8 cellular contexts compared by ENCODE assay signal in genomic region chr6:156781882-156782631, GRCh38. TPM values are rescaled to one million over a fixed set of nuclear protein-coding genes. Genes with fewer than 3 reads are reported as not detected.
DNase-seq lines count a peak whose midpoint lies in the region; ATAC-seq and TF ChIP-seq lines count a peak whose summit lies in the region.

No MANE protein-coding gene starts in this region.

- H2AFZ ChIP-seq in DND-41 (ENCODE audit: low read depth, low read length), result no peak overlapping the region
- H2AFZ ChIP-seq in osteoblast (ENCODE audit: low read length), result no peak overlapping the region

- DNase-seq in DND-41 (no peak), NCI-H1694 (lab: John Stamatoyannopoulos, UW) (peak; percentile 26), coronary artery (ENCODE audit: low spot score) (no peak), osteoblast (ENCODE audit: insufficient read length, low spot score, missing footprints) (no peak), GM10266 (ENCODE audit: extremely low spot score) (no peak), cerebellar cortex (ENCODE audit: low spot score) (no peak)

- H3K4me2 ChIP-seq in DND-41 (ENCODE audit: insufficient read depth, low read length) (peak overlapping the region; percentile 74), osteoblast (ENCODE audit: insufficient read depth, low read length) (peak overlapping the region; percentile 100)

- no peaks in the 10 kb centered on the region for H3K9me3 ChIP-seq in DND-41 (ENCODE audit: insufficient read depth, low read length, severe bottlenecking)
- H3K9me3 ChIP-seq in osteoblast (ENCODE audit: low read depth, low read length), result no peaks in the 10 kb centered on the region

- peak overlapping the region; percentile 97 for H3K9ac ChIP-seq in DND-41 (ENCODE audit: low read depth, low read length)

- peak overlapping the region; percentile 42 for H3K27ac ChIP-seq in DND-41 (ENCODE audit: low read length)
- peak overlapping the region; percentile 68 to 96 for H3K27ac ChIP-seq in coronary artery
- H3K27ac ChIP-seq in osteoblast (ENCODE audit: low read depth, low read length), result peak overlapping the region; percentile 90

- H3K4me1 ChIP-seq in DND-41 (ENCODE audit: insufficient read depth, low read length) (peaks cover 44% of the 10 kb centered on the region), osteoblast (ENCODE audit: insufficient read depth, low read length) (peaks cover 26% of the 10 kb centered on the region)

- ATAC-seq in DND-41 (ENCODE audit: insufficient read depth, low read depth) (no peak), GM19023 (IDR thresholded peaks at IDR 0.05; ENCODE audit: unreplicated experiment) (no peak)
- ATAC-seq in activated CD4-positive, CD25-positive, alpha-beta regulatory T cell treated with anti-CD3 and anti-CD28 coated beads, Interleukin-2, amount 50 U/mL, for 24 hours, result no peak

- TF ChIP-seq CTCF in DND-41 (IDR thresholded peaks at IDR 0.05; ENCODE audit: borderline replicate concordance, extremely low read depth, low read length, poor library complexity, severe bottlenecking) (no peak), coronary artery (IDR thresholded peaks at IDR 0.05) (no peak), osteoblast (IDR thresholded peaks at IDR 0.05; ENCODE audit: extremely low read depth, low read depth, low read length) (no peak), GM10266 (IDR thresholded peaks at IDR 0.05; ENCODE audit: control insufficient read depth, insufficient read depth, low read depth, missing control alignments) (no peak)

- peaks cover 28% of the 10 kb centered on the region for H3K36me3 ChIP-seq in DND-41 (ENCODE audit: insufficient read depth, low read length)
- no peaks in the 10 kb centered on the region for H3K36me3 ChIP-seq in osteoblast (ENCODE audit: insufficient read depth, low read length)

- H3K27me3 ChIP-seq in DND-41 (ENCODE audit: insufficient read depth, low read length, poor library complexity) (no peaks in the 10 kb centered on the region), osteoblast (ENCODE audit: insufficient read depth, low read length) (no peaks in the 10 kb centered on the region)

- H4K20me1 ChIP-seq in DND-41 (ENCODE audit: insufficient read depth, low read length), result peaks cover 68% of the 10 kb centered on the region
- peaks cover 22% of the 10 kb centered on the region for H4K20me1 ChIP-seq in osteoblast (ENCODE audit: insufficient read depth, low read length)

- H3K79me2 ChIP-seq in DND-41 (ENCODE audit: insufficient read depth, low read length) (peaks cover 97% of the 10 kb centered on the region), osteoblast (ENCODE audit: insufficient read depth, low read length) (peaks cover 87% of the 10 kb centered on the region)

- H3K4me3 ChIP-seq in DND-41 (ENCODE audit: low read depth in 1 of 2, low read length in 2 of 2) (peak overlapping the region; percentile 46 to 79; a peak in 3 of 4 replicates), coronary artery (peak overlapping the region; percentile 86), osteoblast (ENCODE audit: insufficient read depth, low read length) (peak overlapping the region; percentile 90)

RNA-seq across cellular contexts. Expression of gene ARID1B, which starts 4.9 kb away (rescaled TPM):
- 55.0 and 64.2 TPM in 2 replicates for total RNA-seq in osteoblast
